Comparison of ENCODE assay signal across 19 cellular contexts in the genomic region with DNA sequence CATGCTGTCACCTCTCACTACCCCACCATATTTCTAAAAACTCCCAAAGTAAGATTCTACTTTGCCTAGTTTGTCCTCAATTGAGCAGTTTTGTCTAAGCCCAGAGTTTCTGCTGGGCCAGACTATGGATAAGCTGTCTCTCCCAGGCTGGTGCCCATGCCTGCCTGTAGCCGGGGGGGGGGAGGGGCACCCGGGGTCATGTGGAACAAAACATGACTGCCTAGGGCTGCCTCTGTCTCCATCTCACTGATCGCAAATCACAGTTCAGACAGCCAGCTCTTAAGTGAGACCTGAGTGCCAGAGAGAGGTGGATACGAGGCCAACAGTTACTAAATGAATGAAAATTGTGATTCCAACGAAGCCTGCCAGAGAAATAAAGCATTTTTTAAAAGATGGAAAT.
DNase-seq lines count a peak whose midpoint lies in the region; ATAC-seq and TF ChIP-seq lines count a peak whose summit lies in the region.
"Had no signal": no experiment of that assay in that cellular context is flagged by ENCODE, and none has a peak within 500 bp of the region (broad histone marks: within the 10 kb centered on the region; RNA-seq: fewer than 3 reads in every experiment).

No MANE protein-coding gene starts in this region.

- H3K36me3 ChIP-seq in GM23338 (ENCODE audit: insufficient read depth): no peaks in the 10 kb centered on the region
- H3K36me3 ChIP-seq in left ventricle myocardium inferior: peaks cover 38% of the 10 kb centered on the region
- H3K36me3 ChIP-seq in neural progenitor cell: no peaks in the 10 kb centered on the region
- no peaks in the 10 kb centered on the region for H3K36me3 ChIP-seq in breast epithelium

- H3K36me3 Mint-ChIP-seq in GM23338 (ENCODE audit: low read depth) (peaks cover 14% of the 10 kb centered on the region), neural progenitor cell (peaks cover 23% of the 10 kb centered on the region)
- peaks cover 14% of the 10 kb centered on the region for H3K36me3 Mint-ChIP-seq in central memory CD8-positive, alpha-beta T cell (ENCODE audit: insufficient read depth)

- H3K9me3 Mint-ChIP-seq in GM23338 (no peaks in the 10 kb centered on the region), neural progenitor cell (peaks cover 2% of the 10 kb centered on the region)
- no peaks in the 10 kb centered on the region for H3K9me3 Mint-ChIP-seq in central memory CD8-positive, alpha-beta T cell
- H3K9me3 Mint-ChIP-seq: CD4-positive, CD25-positive, alpha-beta regulatory T cell; H9; HFFc6; IgD-negative memory B cell had no signal

- H4K20me1 ChIP-seq in GM23338 (replicated peaks; ENCODE audit: insufficient read depth): no peaks in the 10 kb centered on the region
- no peaks in the 10 kb centered on the region for H4K20me1 ChIP-seq in neural progenitor cell (ENCODE audit: low read depth)

- peaks cover 5% of the 10 kb centered on the region for H3K27me3 Mint-ChIP-seq in GM23338 (ENCODE audit: insufficient read depth, low read depth, poor library complexity)
- no peaks in the 10 kb centered on the region for H3K27me3 Mint-ChIP-seq in central memory CD8-positive, alpha-beta T cell
- no peaks in the 10 kb centered on the region for H3K27me3 Mint-ChIP-seq in neural progenitor cell (ENCODE audit: insufficient read depth, low read depth)
- H3K27me3 Mint-ChIP-seq: CD4-positive, CD25-positive, alpha-beta regulatory T cell; IgD-negative memory B cell had no signal

- H3K9me3 ChIP-seq in left ventricle myocardium inferior (replicated peaks) (no peaks in the 10 kb centered on the region), neural progenitor cell (ENCODE audit: low read depth) (no peaks in the 10 kb centered on the region), breast epithelium (no peaks in the 10 kb centered on the region)
- H3K9me3 ChIP-seq: Peyer's patch, SJSA1 had no signal

- no peak overlapping the region for H3K4me2 ChIP-seq in GM23338
- no peak overlapping the region for H3K4me2 ChIP-seq in neural progenitor cell

- intact Hi-C loops in left ventricle myocardium inferior (cut with micrococcal nuclease): no loop called here
- intact Hi-C loops in breast epithelium (cut with DNase I; ENCODE audit: low total_unique reads): no loop called here

- no peak for TF ChIP-seq CTCF in GM23338 (conservative IDR thresholded peaks at IDR 0.05; ENCODE audit: low read depth in 2 of 2)
- TF ChIP-seq CTCF in left ventricle myocardium inferior (IDR thresholded peaks at IDR 0.05; ENCODE audit: borderline replicate concordance): no peak
- no peak for TF ChIP-seq CTCF in neural progenitor cell (IDR thresholded peaks at IDR 0.05)
- no peak for TF ChIP-seq CTCF in breast epithelium (IDR thresholded peaks at IDR 0.05)

- peak; percentile 26; the same call in 1 of the 3 replicates for ATAC-seq in GM23338
- no peak for ATAC-seq in central memory CD8-positive, alpha-beta T cell (replicated peaks; ENCODE audit: extremely low read depth, poor library complexity, severe bottlenecking)
- no peak for ATAC-seq in HG03280 (IDR thresholded peaks at IDR 0.05; ENCODE audit: unreplicated experiment)

- no peak overlapping the region for H3K4me3 Mint-ChIP-seq in GM23338
- H3K4me3 Mint-ChIP-seq in central memory CD8-positive, alpha-beta T cell: no peak overlapping the region
- H3K4me3 Mint-ChIP-seq in neural progenitor cell: no peak overlapping the region
- H3K4me3 Mint-ChIP-seq: H9, HFFc6, IgD-negative memory B cell had no signal

- H3K4me1 ChIP-seq in GM23338 (ENCODE audit: insufficient read depth) (no peaks in the 10 kb centered on the region), left ventricle myocardium inferior (peaks cover 16% of the 10 kb centered on the region), neural progenitor cell (no peaks in the 10 kb centered on the region), breast epithelium (no peaks in the 10 kb centered on the region)
- H3K4me1 ChIP-seq: Peyer's patch, SJSA1 had no signal

- H3K79me2 ChIP-seq in GM23338 (replicated peaks; ENCODE audit: insufficient read depth) (no peaks in the 10 kb centered on the region), neural progenitor cell (ENCODE audit: low read depth) (no peaks in the 10 kb centered on the region)

- no peaks in the 10 kb centered on the region for H3F3A ChIP-seq in GM23338 (replicated peaks; ENCODE audit: low read depth)
- H3F3A ChIP-seq in neural progenitor cell (ENCODE audit: low read depth): no peaks in the 10 kb centered on the region

- no peak overlapping the region for H3K9ac ChIP-seq in neural progenitor cell

- H3K27ac ChIP-seq in GM23338 (ENCODE audit: low read depth): no peak overlapping the region
- no peak overlapping the region for H3K27ac ChIP-seq in left ventricle myocardium inferior (replicated peaks)
- H3K27ac ChIP-seq in neural progenitor cell: no peak overlapping the region
- H3K27ac ChIP-seq in breast epithelium: no peak overlapping the region
- H3K27ac ChIP-seq: Peyer's patch, SJSA1 had no signal

- H3K4me1 Mint-ChIP-seq in GM23338 (peaks cover 14% of the 10 kb centered on the region; the same call in 2 of the 3 replicates), neural progenitor cell (peaks cover 13% of the 10 kb centered on the region)
- H3K4me1 Mint-ChIP-seq in central memory CD8-positive, alpha-beta T cell: no peaks in the 10 kb centered on the region

- DNase-seq in GM23338 (ENCODE audit: low spot score): no peak
- DNase-seq in central memory CD8-positive, alpha-beta T cell (ENCODE audit: low spot score in 2 of 2): no peak
- peak; percentile 26 for DNase-seq in left ventricle myocardium inferior
- DNase-seq in neural progenitor cell (ENCODE audit: low spot score): no peak
- no peak for DNase-seq in breast epithelium (ENCODE audit: low spot score in 2 of 2)
- DNase-seq in NCI-H2196 treated with DMSO at 0.1 percent for 48 hours (lab: John Stamatoyannopoulos, UW; ENCODE audit: unreplicated experiment): no peak
- DNase-seq: CD4-positive, CD25-positive, alpha-beta regulatory T cell; DMS79; H9; HFFc6; NCI-H1105 treated with DMSO at 0.1 percent for 48 hours; NCI-H2029 treated with DMSO at 0.1 percent for 48 hours; NCI-H2171; NCI-H446; NCI-H526; Peyer's patch had no signal

- H3K27ac Mint-ChIP-seq in GM23338: no peak overlapping the region
- peak overlapping the region; percentile 10 for H3K27ac Mint-ChIP-seq in central memory CD8-positive, alpha-beta T cell (ENCODE audit: low read depth)
- peak overlapping the region; percentile 39 for H3K27ac Mint-ChIP-seq in neural progenitor cell
- H3K27ac Mint-ChIP-seq: HFFc6, IgD-negative memory B cell had no signal

- H2AFZ ChIP-seq in GM23338 (no peak overlapping the region), neural progenitor cell (replicated peaks) (no peak overlapping the region)

- TF ChIP-seq POLR2A in breast epithelium (IDR thresholded peaks at IDR 0.05): no peak

- H3K27me3 ChIP-seq in GM23338 (ENCODE audit: insufficient read depth): no peaks in the 10 kb centered on the region
- no peaks in the 10 kb centered on the region for H3K27me3 ChIP-seq in left ventricle myocardium inferior (ENCODE audit: low read depth)
- H3K27me3 ChIP-seq in neural progenitor cell: no peaks in the 10 kb centered on the region
- no peaks in the 10 kb centered on the region for H3K27me3 ChIP-seq in breast epithelium
- H3K27me3 ChIP-seq: Peyer's patch, SJSA1 had no signal

- no peaks in the 10 kb centered on the region for H3K9me2 ChIP-seq in GM23338 (ENCODE audit: insufficient read depth)

- no peak overlapping the region for H3K4me3 ChIP-seq in GM23338
- H3K4me3 ChIP-seq in left ventricle myocardium inferior: no peak overlapping the region
- no peak overlapping the region for H3K4me3 ChIP-seq in neural progenitor cell
- no peak overlapping the region for H3K4me3 ChIP-seq in breast epithelium
- H3K4me3 ChIP-seq: Peyer's patch, SJSA1 had no signal

TF ChIP-seq in GM23338, 12 proteins besides CTCF, POLR2A, EP300 and RAD21 (continues in another document):
- no peak for TF ChIP-seq STAT1 (IDR thresholded peaks at IDR 0.05; ENCODE audit: unreplicated experiment)
